26 cellular contexts compared by ENCODE assay signal in genomic region chr21:35609263-35609662, GRCh38.
DNase-seq lines count a peak whose midpoint lies in the region; ATAC-seq, FAIRE-seq and TF ChIP-seq lines count a peak whose summit lies in the region.
"Had no signal": no experiment of that assay in that cellular context is flagged by ENCODE, and none has a peak within 500 bp of the region (broad histone marks: within the 10 kb centered on the region; RNA-seq: fewer than 3 reads in every experiment).

No MANE protein-coding gene starts in this region.

- no peaks in the 10 kb centered on the region for H3K4me1 ChIP-seq in tibial artery
- H3K4me1 ChIP-seq: A549, BE2C had no signal

- H3K27me3 ChIP-seq in bronchial epithelial cell (ENCODE audit: control insufficient read depth, insufficient read depth, low read length), result no peaks in the 10 kb centered on the region
- H3K27me3 ChIP-seq in tibial artery, result no peaks in the 10 kb centered on the region
- H3K27me3 ChIP-seq: BE2C; BLaER1 treated with 17β-estradiol and CSF1 and Interleukin-3, amounts not matched to agents 10 nM and 100 nM had no signal

- CTCF ChIA-PET in RWPE1 (lab: Yijun Ruan, JAX), result interaction anchor here (0.6 kb wide), 2 partner anchors 46 to 720 kb away, joined by 3 read pairs; no protein-coding TSS in a partner anchor

- H3K4me3 ChIP-seq in bronchial epithelial cell (ENCODE audit: low read depth, low read length) (no peak overlapping the region), tibial artery (no peak overlapping the region)
- H3K4me3 ChIP-seq: A549; BLaER1 treated with 17β-estradiol and CSF1 and Interleukin-3, amounts not matched to agents 10 nM and 100 nM; GM23248 had no signal

- ATAC-seq in esophagus mucosa, result peak; percentile 59
- ATAC-seq in GM21576 (IDR thresholded peaks at IDR 0.05; ENCODE audit: unreplicated experiment), result no peak
- ATAC-seq: A549 had no signal

- H3K9me3 ChIP-seq in tibial artery, result no peaks in the 10 kb centered on the region
- H3K9me3 ChIP-seq: A549, BE2C had no signal

- TF ChIP-seq CTCF in RWPE1 (conservative IDR thresholded peaks at IDR 0.05; ENCODE audit: low read depth) (no peak), bronchial epithelial cell (IDR thresholded peaks at IDR 0.05; ENCODE audit: insufficient read depth, low read length, severe bottlenecking) (no peak), tibial artery (IDR thresholded peaks at IDR 0.05) (no peak)

- POLR2A ChIA-PET in RWPE1 (lab: Yijun Ruan, JAX; ENCODE audit: low non-redundant PET), result no interaction called here

- H3K36me3 ChIP-seq in bronchial epithelial cell (ENCODE audit: control insufficient read depth, insufficient read depth, low read length) (no peaks in the 10 kb centered on the region), tibial artery (no peaks in the 10 kb centered on the region)
- H3K36me3 ChIP-seq: BE2C; BLaER1 treated with 17β-estradiol and CSF1 and Interleukin-3, amounts not matched to agents 10 nM and 100 nM had no signal

- peak; percentile 27 for DNase-seq in HPDE6-E6E7 (ENCODE audit: extremely low spot score)
- peak; percentile 38 for DNase-seq in RWPE1 (ENCODE audit: low spot score)
- DNase-seq in bronchial epithelial cell (ENCODE audit: low read depth), result peak; percentile 92
- DNase-seq in NCI-H1105 (lab: John Stamatoyannopoulos, UW), result no peak
- DNase-seq in stimulated activated CD8-positive, alpha-beta memory T cell treated with anti-CD3 and anti-CD28 coated beads, Interleukin-4, amount 100 ng/mL, for 48 hours, result no peak
- DNase-seq in tibial artery, result no peak
- DNase-seq: 8988T; ACHN; AML-193; BE2C; Calu3; CD4-positive, alpha-beta memory T cell; COR-L47; DMS53; DMS79 treated with DMSO at 0.1 percent for 48 hours; GF-D8; GM23248; H7; HCEC 1CT had no signal

- H3K27ac ChIP-seq in RWPE1 (no peak overlapping the region), tibial artery (no peak overlapping the region)
- H3K27ac ChIP-seq: A549; BLaER1 treated with 17β-estradiol and CSF1 and Interleukin-3, amounts not matched to agents 10 nM and 100 nM; GM23248 had no signal

- intact Hi-C loops in tibial artery (cut with DNase I; ENCODE audit: low total_unique reads), result no loop called here

- FAIRE-seq in bronchial epithelial cell (lab: Jason Lieb, UNC), result peak; percentile 91
- FAIRE-seq: A549, GM12891, GM18507, H1 had no signal

Comparison
In these comparisons a context has a peak if more than half of its experiments do, and no peak if none do; other contexts are left out.
1. DNase-seq: peak in HPDE6-E6E7 (single experiment), RWPE1 (single experiment) and bronchial epithelial cell (single experiment); none in NCI-H1105 (single experiment), stimulated activated CD8-positive, alpha-beta memory T cell treated with anti-CD3 and anti-CD28 coated beads, Interleukin-4, amount 100 ng/mL, for 48 hours (single experiment) and tibial artery (0 of 2).